Comparison of ENCODE assay signal across 2 cellular contexts in the genomic region with DNA sequence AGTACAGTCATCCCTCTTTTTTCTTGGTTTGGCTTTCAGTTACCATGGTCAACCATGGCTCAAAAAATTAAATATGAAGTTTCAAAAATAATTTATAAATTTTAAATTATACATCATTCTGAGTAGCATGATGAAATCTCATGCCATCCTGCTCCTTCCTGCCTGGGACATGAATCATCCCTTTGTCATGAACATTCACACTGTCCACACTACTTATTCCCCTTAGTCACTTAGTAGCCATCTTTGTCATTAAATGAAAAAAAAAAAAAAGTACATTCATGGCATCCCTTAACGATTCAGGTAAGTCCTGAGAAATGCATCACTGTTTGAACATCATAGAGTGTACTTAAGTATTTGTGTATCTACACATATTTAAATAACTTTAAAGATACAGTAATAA.
TF ChIP-seq lines count a peak whose summit lies in the region.

No MANE protein-coding gene starts in this region.

TF ChIP-seq in SK-N-SH, 30 proteins besides CTCF, POLR2A, EP300 and RAD21 (continued from another document):
- TF ChIP-seq, protein P1, sequence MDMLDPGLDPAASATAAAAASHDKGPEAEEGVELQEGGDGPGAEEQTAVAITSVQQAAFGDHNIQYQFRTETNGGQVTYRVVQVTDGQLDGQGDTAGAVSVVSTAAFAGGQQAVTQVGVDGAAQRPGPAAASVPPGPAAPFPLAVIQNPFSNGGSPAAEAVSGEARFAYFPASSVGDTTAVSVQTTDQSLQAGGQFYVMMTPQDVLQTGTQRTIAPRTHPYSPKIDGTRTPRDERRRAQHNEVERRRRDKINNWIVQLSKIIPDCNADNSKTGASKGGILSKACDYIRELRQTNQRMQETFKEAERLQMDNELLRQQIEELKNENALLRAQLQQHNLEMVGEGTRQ (IDR thresholded peaks at IDR 0.05; ENCODE audit: borderline replicate concordance, low read depth, low read length), result no peak
- TF ChIP-seq ELF1 (IDR thresholded peaks at IDR 0.05), result no peak
- TF ChIP-seq, protein P2, sequence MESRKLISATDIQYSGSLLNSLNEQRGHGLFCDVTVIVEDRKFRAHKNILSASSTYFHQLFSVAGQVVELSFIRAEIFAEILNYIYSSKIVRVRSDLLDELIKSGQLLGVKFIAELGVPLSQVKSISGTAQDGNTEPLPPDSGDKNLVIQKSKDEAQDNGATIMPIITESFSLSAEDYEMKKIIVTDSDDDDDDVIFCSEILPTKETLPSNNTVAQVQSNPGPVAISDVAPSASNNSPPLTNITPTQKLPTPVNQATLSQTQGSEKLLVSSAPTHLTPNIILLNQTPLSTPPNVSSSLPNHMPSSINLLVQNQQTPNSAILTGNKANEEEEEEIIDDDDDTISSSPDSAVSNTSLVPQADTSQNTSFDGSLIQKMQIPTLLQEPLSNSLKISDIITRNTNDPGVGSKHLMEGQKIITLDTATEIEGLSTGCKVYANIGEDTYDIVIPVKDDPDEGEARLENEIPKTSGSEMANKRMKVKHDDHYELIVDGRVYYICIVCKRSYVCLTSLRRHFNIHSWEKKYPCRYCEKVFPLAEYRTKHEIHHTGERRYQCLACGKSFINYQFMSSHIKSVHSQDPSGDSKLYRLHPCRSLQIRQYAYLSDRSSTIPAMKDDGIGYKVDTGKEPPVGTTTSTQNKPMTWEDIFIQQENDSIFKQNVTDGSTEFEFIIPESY (IDR thresholded peaks at IDR 0.05; ENCODE audit: borderline replicate concordance, low read depth), result no peak
- TF ChIP-seq SIN3A (IDR thresholded peaks at IDR 0.05; ENCODE audit: borderline replicate concordance, low read depth, low read length), result no peak
- TF ChIP-seq, protein P3, sequence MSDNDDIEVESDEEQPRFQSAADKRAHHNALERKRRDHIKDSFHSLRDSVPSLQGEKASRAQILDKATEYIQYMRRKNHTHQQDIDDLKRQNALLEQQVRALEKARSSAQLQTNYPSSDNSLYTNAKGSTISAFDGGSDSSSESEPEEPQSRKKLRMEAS (IDR thresholded peaks at IDR 0.05; ENCODE audit: low read depth), result no peak
- TF ChIP-seq, protein P4, sequence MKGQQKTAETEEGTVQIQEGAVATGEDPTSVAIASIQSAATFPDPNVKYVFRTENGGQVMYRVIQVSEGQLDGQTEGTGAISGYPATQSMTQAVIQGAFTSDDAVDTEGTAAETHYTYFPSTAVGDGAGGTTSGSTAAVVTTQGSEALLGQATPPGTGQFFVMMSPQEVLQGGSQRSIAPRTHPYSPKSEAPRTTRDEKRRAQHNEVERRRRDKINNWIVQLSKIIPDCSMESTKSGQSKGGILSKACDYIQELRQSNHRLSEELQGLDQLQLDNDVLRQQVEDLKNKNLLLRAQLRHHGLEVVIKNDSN (IDR thresholded peaks at IDR 0.05; ENCODE audit: borderline replicate concordance, low read depth), result no peak
- TF ChIP-seq GATA2 (CRISPR knock-in tag; IDR thresholded peaks at IDR 0.05), result no peak
- TF ChIP-seq SMC3 (IDR thresholded peaks at IDR 0.05; ENCODE audit: low read depth, low read length), result no peak
- TF ChIP-seq MXI1 (IDR thresholded peaks at IDR 0.05; ENCODE audit: low read depth, low read length), result no peak
- no peak for TF ChIP-seq TAF1 (IDR thresholded peaks at IDR 0.05; ENCODE audit: borderline replicate concordance, low read depth, low read length)
- no peak for TF ChIP-seq JUND (IDR thresholded peaks at IDR 0.05)

TF ChIP-seq in SK-N-SH treated with all-trans-retinoic acid at 6 μM for 48 hours, 23 proteins besides CTCF, POLR2A, EP300 and RAD21 (continued from another document):
- TF ChIP-seq, protein P5, sequence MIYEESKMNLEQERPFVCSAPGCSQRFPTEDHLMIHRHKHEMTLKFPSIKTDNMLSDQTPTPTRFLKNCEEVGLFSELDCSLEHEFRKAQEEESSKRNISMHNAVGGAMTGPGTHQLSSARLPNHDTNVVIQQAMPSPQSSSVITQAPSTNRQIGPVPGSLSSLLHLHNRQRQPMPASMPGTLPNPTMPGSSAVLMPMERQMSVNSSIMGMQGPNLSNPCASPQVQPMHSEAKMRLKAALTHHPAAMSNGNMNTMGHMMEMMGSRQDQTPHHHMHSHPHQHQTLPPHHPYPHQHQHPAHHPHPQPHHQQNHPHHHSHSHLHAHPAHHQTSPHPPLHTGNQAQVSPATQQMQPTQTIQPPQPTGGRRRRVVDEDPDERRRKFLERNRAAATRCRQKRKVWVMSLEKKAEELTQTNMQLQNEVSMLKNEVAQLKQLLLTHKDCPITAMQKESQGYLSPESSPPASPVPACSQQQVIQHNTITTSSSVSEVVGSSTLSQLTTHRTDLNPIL (CRISPR knock-in tag; IDR thresholded peaks at IDR 0.05; ENCODE audit: low read depth), result no peak
- TF ChIP-seq BACH2 (CRISPR knock-in tag; IDR thresholded peaks at IDR 0.05; ENCODE audit: borderline replicate concordance), result no peak
- no peak for TF ChIP-seq ZC3H10 (CRISPR knock-in tag; IDR thresholded peaks at IDR 0.05)
- no peak for TF ChIP-seq TCF4 (CRISPR knock-in tag; IDR thresholded peaks at IDR 0.05; ENCODE audit: borderline replicate concordance)
- no peak for TF ChIP-seq ESRRG (CRISPR knock-in tag; IDR thresholded peaks at IDR 0.05)
